Comparison of ENCODE assay signal across 7 cellular contexts in the genomic region with DNA sequence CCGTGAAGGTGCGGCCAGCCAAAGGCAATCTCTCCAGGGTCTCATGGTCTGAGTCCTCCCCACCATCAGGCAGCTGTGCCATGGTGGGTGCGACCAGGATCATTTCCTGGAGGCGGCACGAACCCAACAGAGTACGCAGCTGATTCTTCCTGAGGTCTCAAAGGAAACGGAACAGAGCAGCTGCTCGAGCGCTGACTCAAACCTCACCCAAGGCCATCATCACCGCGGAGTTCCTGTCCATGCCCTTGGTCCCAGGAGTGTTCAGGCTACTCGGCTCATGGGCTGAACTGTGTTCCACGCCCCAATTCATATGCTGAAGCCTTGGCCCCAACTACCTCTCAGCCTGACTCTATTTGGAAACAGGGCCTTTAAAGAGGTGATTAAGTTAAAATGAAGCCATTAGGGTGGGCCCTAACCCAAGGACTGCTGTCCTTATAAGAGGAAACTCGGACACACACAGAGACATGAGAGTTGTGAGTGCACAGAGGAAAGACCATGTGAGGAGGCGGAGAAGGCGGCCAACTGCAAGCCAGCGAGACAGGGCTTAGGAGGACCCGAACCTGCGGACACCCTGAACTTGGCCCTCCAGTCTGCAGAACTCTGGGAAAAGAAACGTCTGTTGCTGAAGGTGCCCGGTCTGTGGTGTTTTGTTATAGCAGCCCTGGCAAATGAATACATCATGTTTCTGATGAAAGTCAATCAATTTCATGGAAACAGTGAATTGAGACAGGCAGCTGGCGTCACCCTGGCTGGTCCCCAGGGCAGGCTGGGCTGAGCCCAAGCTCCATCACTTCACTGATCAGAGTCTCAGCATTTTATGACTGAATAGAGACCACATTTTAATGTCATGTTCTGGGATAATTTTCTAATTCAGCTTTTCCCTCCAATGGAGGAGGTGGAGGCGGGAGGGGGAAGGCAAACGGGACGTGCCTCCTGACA. TPM values are rescaled to one million over a fixed set of nuclear protein-coding genes. Genes with fewer than 3 reads are reported as not detected.
DNase-seq lines count a peak whose midpoint lies in the region; ATAC-seq and TF ChIP-seq lines count a peak whose summit lies in the region.

No MANE protein-coding gene starts in this region.

- H3K27me3 ChIP-seq in left lung (no peaks in the 10 kb centered on the region), transverse colon (no peaks in the 10 kb centered on the region)

- in situ Hi-C loops in transverse colon (cut with MboI; ENCODE audit: low pct_ligation_motif_present in 1 of 4, low pct_unique_long_range_greater_than_20kb in 1 of 4, low sequenced_read_pairs in 3 of 4) = no loop called here

- ATAC-seq in GM21825 (IDR thresholded peaks at IDR 0.05; ENCODE audit: unreplicated experiment) (peak; percentile 61), left lung (peak; percentile 14), HG03469 (IDR thresholded peaks at IDR 0.05; ENCODE audit: unreplicated experiment) (no peak)

- H3K27ac ChIP-seq in left lung (peak overlapping the region; percentile 34 to 60), transverse colon (peak overlapping the region; percentile 76 to 92 (median 86))

- H3K36me3 ChIP-seq in left lung (no peaks in the 10 kb centered on the region), transverse colon (no peaks in the 10 kb centered on the region)

- intact Hi-C loops in left lung (cut with DNase I) = no loop called here
- intact Hi-C loops in transverse colon (cut with DNase I; ENCODE audit: low total_unique reads) = no loop called here

- H3K4me3 ChIP-seq in left lung (no peak overlapping the region), transverse colon (no peak overlapping the region)

- no peak for TF ChIP-seq EP300 in transverse colon (IDR thresholded peaks at IDR 0.05; ENCODE audit: low read depth)

- DNase-seq in UCSD-AML1 (lab: John Stamatoyannopoulos, UW; ENCODE audit: unreplicated experiment) (peak; percentile 78), left lung (no peak), transverse colon (no peak), Ammon's horn (ENCODE audit: low spot score) (no peak), NCI-H345 (lab: John Stamatoyannopoulos, UW) (no peak)

- H3K4me1 ChIP-seq in left lung (peaks cover 3 to 47% of the 10 kb centered on the region in 2 donors), transverse colon (peaks cover 27 to 69% (median 40%) of the 10 kb centered on the region in 4 donors)

- WGBS in transverse colon (ENCODE audit: low coverage in 1 of 2), 2 donors = 72 to 79% methylated on average over 4 to 25 of the region's 25 CpGs

- no peaks in the 10 kb centered on the region for H3K9me3 ChIP-seq in left lung
- H3K9me3 ChIP-seq in transverse colon = no peaks in the 10 kb centered on the region

- TF ChIP-seq CTCF in left lung (IDR thresholded peaks at IDR 0.05) (no peak), transverse colon (IDR thresholded peaks at IDR 0.05) (no peak)

- no peak for TF ChIP-seq POLR2A in transverse colon (IDR thresholded peaks at IDR 0.05)

RNA-seq across cellular contexts. Expression of gene MXRA7, which starts 13.7 kb away (rescaled TPM):
- total RNA-seq in left lung (100 to 1,000 TPM in 1 of 2 donors, 10 to 100 TPM in 1; 83.2 to 211 TPM), transverse colon (100 to 1,000 TPM in 1 of 4 donors, 10 to 100 TPM in 3; 31.0 to 633 (median 52.5) TPM)

RNA-seq across cellular contexts. Expression of gene JMJD6, which starts 29.4 kb away (rescaled TPM):
- total RNA-seq in left lung = 10 to 100 TPM; 23.5 to 35.9 TPM
- total RNA-seq in transverse colon = 10 to 100 TPM; 25.4 to 58.4 (median 26.9) TPM

RNA-seq across cellular contexts. Expression of gene METTL23, which starts 29.6 kb away (rescaled TPM):
- total RNA-seq in left lung (10 to 100 TPM; 30.6 to 33.5 TPM), transverse colon (10 to 100 TPM in 3 of 4 donors, not detected in 1; 11.2 to 34.1 (median 24.7) TPM)

RNA-seq across cellular contexts. Expression of gene SRSF2, which starts 40.1 kb away (rescaled TPM):
- 100 to 1,000 TPM; 114 to 174 TPM for total RNA-seq in left lung
- 1,000 to 10,000 TPM in 1 of 4 donors, 100 to 1,000 TPM in 3; 193 to 1,196 (median 348) TPM for total RNA-seq in transverse colon

RNA-seq across cellular contexts. Expression of gene MFSD11, which starts 40.9 kb away (rescaled TPM):
- total RNA-seq in left lung (10 to 100 TPM; 23.6 to 38.2 TPM), transverse colon (10 to 100 TPM in 3 of 4 donors, 1 to 10 TPM in 1; 7.6 to 41.3 (median 25.7) TPM)
